Comparison of ENCODE assay signal across 8 cellular contexts in the genomic region with DNA sequence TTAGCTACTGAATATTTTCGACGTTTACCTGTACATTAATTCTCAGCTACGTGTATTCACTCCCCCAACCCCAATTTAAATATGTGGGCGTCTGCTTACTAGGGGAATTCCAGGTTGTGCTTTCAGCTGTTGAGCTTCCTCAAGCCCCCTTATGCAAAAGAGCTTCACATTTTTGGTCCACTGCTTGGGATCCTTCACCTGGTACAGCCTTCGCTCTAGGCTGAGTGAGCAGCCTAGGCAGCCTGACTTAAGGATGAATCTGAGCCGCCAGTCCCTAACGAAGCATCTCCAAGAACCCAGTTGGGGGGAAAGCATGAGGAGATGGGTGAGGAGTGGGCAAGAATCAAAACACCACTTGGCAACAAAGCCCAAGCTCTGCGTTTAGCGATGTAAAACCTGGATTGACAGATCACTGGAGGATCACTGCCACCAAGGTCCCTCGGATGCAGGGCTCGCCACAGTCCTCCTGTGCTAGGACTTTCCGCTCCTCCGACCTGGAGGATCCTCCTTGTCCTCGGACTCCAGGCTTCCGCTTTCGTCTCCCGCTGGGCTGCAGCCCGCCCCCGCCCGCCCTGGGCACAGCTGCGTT. TPM values are rescaled to one million over a fixed set of nuclear protein-coding genes. Genes with fewer than 3 reads are reported as not detected.
DNase-seq lines count a peak whose midpoint lies in the region; ATAC-seq and TF ChIP-seq lines count a peak whose summit lies in the region.

No MANE protein-coding gene starts in this region.

- H3K9ac ChIP-seq in duodenal mucosa (ENCODE audit: low read depth in 1 of 2, low read length in 2 of 2), result peak overlapping the region; percentile 99 to 100

- H3K9me3 ChIP-seq in RWPE2 (ENCODE audit: severe bottlenecking), result no peaks in the 10 kb centered on the region
- H3K9me3 ChIP-seq in duodenal mucosa (ENCODE audit: control insufficient read depth in 1 of 2, low read length in 2 of 2), result no peaks in the 10 kb centered on the region

- peak; percentile 73 for TF ChIP-seq POLR2A in GM19193 (IDR thresholded peaks at IDR 0.05; ENCODE audit: extremely low read depth, insufficient read depth, insufficient read length)

- H3K27me3 ChIP-seq in RWPE2 (ENCODE audit: insufficient read depth, poor library complexity, severe bottlenecking), result no peaks in the 10 kb centered on the region
- no peaks in the 10 kb centered on the region for H3K27me3 ChIP-seq in duodenal mucosa (ENCODE audit: control insufficient read depth in 1 of 2, insufficient read depth in 2 of 2, low read length in 2 of 2)

- H3K36me3 ChIP-seq in RWPE2 (ENCODE audit: low read depth) (peaks cover 40% of the 10 kb centered on the region), duodenal mucosa (ENCODE audit: control insufficient read depth in 1 of 2, insufficient read depth in 2 of 2, low read length in 2 of 2) (peaks cover 2 to 9% of the 10 kb centered on the region in 2 donors)

- H3K9me3 Mint-ChIP-seq in naive thymus-derived CD8-positive, alpha-beta T cell, result no peaks in the 10 kb centered on the region

- no peaks in the 10 kb centered on the region for H3K27me3 Mint-ChIP-seq in naive thymus-derived CD8-positive, alpha-beta T cell

- peak overlapping the region; percentile 86 for H3K27ac ChIP-seq in RWPE2 (ENCODE audit: poor library complexity, severe bottlenecking)
- H3K27ac ChIP-seq in duodenal mucosa (ENCODE audit: low read depth, low read length), result peak overlapping the region; percentile 99

- H3K4me1 Mint-ChIP-seq in naive thymus-derived CD8-positive, alpha-beta T cell, result peaks cover 39 to 71% (median 49%) of the 10 kb centered on the region in 4 donors

- TF ChIP-seq CTCF in AG10803 (conservative IDR thresholded peaks at IDR 0.05; ENCODE audit: low read length) (no peak), RWPE2 (IDR thresholded peaks at IDR 0.05; ENCODE audit: poor library complexity, severe bottlenecking) (no peak)

- H3K4me3 Mint-ChIP-seq in naive thymus-derived CD8-positive, alpha-beta T cell, result peak overlapping the region; percentile 81 to 95 (median 90)

- H3K4me3 ChIP-seq in AG10803 (ENCODE audit: low read length), result peak overlapping the region; percentile 98
- peak overlapping the region; percentile 62 for H3K4me3 ChIP-seq in RWPE2 (ENCODE audit: severe bottlenecking)
- peak overlapping the region; percentile 99 to 100 for H3K4me3 ChIP-seq in duodenal mucosa (ENCODE audit: low read depth in 1 of 2, low read length in 2 of 2)

- peaks cover 0 to 24% (median 2%) of the 10 kb centered on the region in 3 donors for H3K36me3 Mint-ChIP-seq in naive thymus-derived CD8-positive, alpha-beta T cell

- peak overlapping the region; percentile 77 to 97 (median 96) for H3K27ac Mint-ChIP-seq in naive thymus-derived CD8-positive, alpha-beta T cell

- DNase-seq in AG10803 (ENCODE audit: low read depth) (no peak), RWPE2 (ENCODE audit: low spot score) (no peak), A172 (ENCODE audit: low spot score) (no peak)
- DNase-seq in naive thymus-derived CD8-positive, alpha-beta T cell, result peak in 8 of 10 donors; percentile 7 to 45 (median 36)

- ATAC-seq in RWPE2 (ENCODE audit: low read depth), result no peak
- peak in 1 of 2 donors; percentile 2 for ATAC-seq in naive thymus-derived CD8-positive, alpha-beta T cell
- ATAC-seq in GM21737 (IDR thresholded peaks at IDR 0.05; ENCODE audit: unreplicated experiment), result no peak
- no peak for ATAC-seq in esophagus mucosa

- POLR2A ChIA-PET in naive thymus-derived CD8-positive, alpha-beta T cell (lab: Charles Lee), result interaction anchor here (0.6 to 3.7 kb wide), 13 partner anchors 12 to 790 kb away, joined by 3 to 48 read pairs (median 5); a partner anchor contains a TSS

- H3K4me1 ChIP-seq in RWPE2 (ENCODE audit: insufficient read depth, poor library complexity, severe bottlenecking) (peaks cover 33% of the 10 kb centered on the region), duodenal mucosa (ENCODE audit: control insufficient read depth in 1 of 2, insufficient read depth in 2 of 2, low read length in 2 of 2) (peaks cover 28 to 44% of the 10 kb centered on the region in 2 donors)

RNA-seq across cellular contexts. Expression of a gene that starts 0.6 kb away (rescaled TPM):
- 10 to 100 TPM; 31.4 to 36.2 TPM for total RNA-seq in naive thymus-derived CD8-positive, alpha-beta T cell
- polyA plus RNA-seq in naive thymus-derived CD8-positive, alpha-beta T cell, result 10 to 100 TPM; 11.6 to 18.7 (median 15.5) TPM
- 14.5 and 15.1 TPM in 2 replicates for total RNA-seq in A172 (2014; rRNA removed; shearing (Covaris generic))
- 52.1 TPM for total RNA-seq in esophagus mucosa

RNA-seq across cellular contexts. Expression of a gene that starts 16.3 kb away (rescaled TPM):
- total RNA-seq in naive thymus-derived CD8-positive, alpha-beta T cell, result 10 to 100 TPM; 48.7 to 52.5 TPM
- polyA plus RNA-seq in naive thymus-derived CD8-positive, alpha-beta T cell, result 10 to 100 TPM; 15.3 to 28.7 (median 22.4) TPM
- total RNA-seq in A172 (2014; rRNA removed; shearing (Covaris generic)), result 13.0 and 19.7 TPM in 2 replicates
- 11.7 TPM for total RNA-seq in esophagus mucosa

Comparison
In these comparisons a context has a peak if more than half of its experiments do, and no peak if none do; other contexts are left out.
1. DNase-seq: peak in naive thymus-derived CD8-positive, alpha-beta T cell (8 of 10); none in AG10803 (single experiment), RWPE2 (single experiment) and A172 (single experiment).
2. Peak in every context shown above with its lines, with median percentiles within 50 percentile points of each other: H3K4me3 ChIP-seq.